ENCODE assay signal across 8 cellular contexts in the genomic region with DNA sequence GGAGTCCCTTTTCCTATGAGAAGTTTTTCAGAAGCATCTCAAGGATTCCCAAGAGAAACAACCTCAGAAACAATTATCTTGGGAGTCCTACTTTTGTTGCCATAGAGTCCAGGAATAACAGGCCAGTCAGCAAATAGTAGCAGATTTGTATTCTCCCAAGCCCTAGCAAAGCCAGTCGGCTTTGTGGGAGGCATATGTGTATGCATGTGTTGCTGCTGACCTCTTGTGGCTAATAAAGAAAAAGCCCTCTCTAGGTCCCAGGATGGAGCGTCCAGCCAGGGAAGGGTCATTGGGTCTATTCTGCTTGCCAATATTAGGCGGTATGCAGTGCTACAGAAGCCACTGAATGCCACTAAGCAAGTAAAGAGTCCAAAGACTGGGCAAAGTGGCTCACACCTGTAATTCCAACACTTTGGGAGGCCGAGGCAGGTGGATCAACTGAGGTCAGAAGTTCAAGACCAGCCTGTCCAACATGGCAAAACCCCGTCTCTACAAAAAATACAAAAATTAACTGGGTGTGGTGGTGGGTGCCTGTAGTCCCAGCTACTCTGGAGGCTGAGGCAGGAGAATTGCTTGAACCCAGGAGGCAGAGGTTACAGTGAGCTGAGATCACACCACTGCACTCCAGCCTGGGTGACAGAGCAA. TPM values are rescaled to one million over a fixed set of nuclear protein-coding genes. Genes with fewer than 3 reads are reported as not detected.
DNase-seq lines count a peak whose midpoint lies in the region; ATAC-seq, FAIRE-seq and TF ChIP-seq lines count a peak whose summit lies in the region.
"Not testable (repeated sequence)": the region's sequence is repeated elsewhere in the genome, so short reads cannot be mapped to it uniquely, and the experiment has no call there.

No MANE protein-coding gene starts in this region.

- peaks cover 15% of the 10 kb centered on the region for H3K27me3 Mint-ChIP-seq in activated CD4-positive, alpha-beta T cell treated with anti-CD3 and anti-CD28 coated beads for 36 hours

- H3K4me3 Mint-ChIP-seq in activated CD4-positive, alpha-beta T cell treated with anti-CD3 and anti-CD28 coated beads for 36 hours: not testable (repeated sequence)

- peak; percentile 89 for TF ChIP-seq CTCF in AG09309 (IDR thresholded peaks at IDR 0.05; ENCODE audit: control insufficient read depth, insufficient read depth, low read depth, low read length, missing control alignments)
- peak; percentile 75 for TF ChIP-seq CTCF in GM12874 (IDR thresholded peaks at IDR 0.05; ENCODE audit: insufficient read depth, low read depth, low read length)
- peak; percentile 85 for TF ChIP-seq CTCF in LNCAP (IDR thresholded peaks at IDR 0.05)

- not testable (repeated sequence) for H3K4me1 Mint-ChIP-seq in activated CD4-positive, alpha-beta T cell treated with anti-CD3 and anti-CD28 coated beads for 36 hours

- intact Hi-C loops in activated CD4-positive, alpha-beta T cell treated with anti-CD3 and anti-CD28 coated beads for 36 hours (cut with DNase I, micrococcal nuclease): loop anchor here (1.0 to 2.0 kb wide), 4 partner anchors 219 to 717 kb away; no protein-coding TSS in a partner anchor

- not testable (repeated sequence) for H3K9me3 Mint-ChIP-seq in activated CD4-positive, alpha-beta T cell treated with anti-CD3 and anti-CD28 coated beads for 36 hours (ENCODE audit: low read depth)

- CTCF ChIA-PET in activated CD4-positive, alpha-beta T cell treated with anti-CD3 and anti-CD28 coated beads for 36 hours (lab: Charles Lee): interaction anchor here (0.6 to 2.9 kb wide), 9 partner anchors 12 to 578 kb away, joined by 3 to 22 read pairs (median 4); a partner anchor contains a TSS

- FAIRE-seq in islet of Langerhans (lab: Jason Lieb, UNC): peak; percentile 89

- H3K27ac Mint-ChIP-seq in activated CD4-positive, alpha-beta T cell treated with anti-CD3 and anti-CD28 coated beads for 36 hours: not testable (repeated sequence)

- peak; percentile 90 for ATAC-seq in activated CD4-positive, alpha-beta T cell treated with anti-CD3 and anti-CD28 coated beads for 36 hours

- POLR2A ChIA-PET in activated CD4-positive, alpha-beta T cell treated with anti-CD3 and anti-CD28 coated beads for 36 hours (lab: Charles Lee): interaction anchor here (0.6 kb wide), 1 partner anchor 375 kb away, joined by 3 read pairs; a partner anchor contains a TSS

- H3K4me3 ChIP-seq in AG09309 (ENCODE audit: control insufficient read depth, low read depth, low read length): not testable (repeated sequence)

- H3K36me3 Mint-ChIP-seq in activated CD4-positive, alpha-beta T cell treated with anti-CD3 and anti-CD28 coated beads for 36 hours (ENCODE audit: low read depth): not testable (repeated sequence)

- DNase-seq in AG09309 (ENCODE audit: low read depth): peak; percentile 73
- peak; percentile 34 for DNase-seq in NCI-H82 treated with DMSO at 0.1 percent for 48 hours (lab: John Stamatoyannopoulos, UW; ENCODE audit: unreplicated experiment)
- DNase-seq in activated CD4-positive, alpha-beta T cell treated with anti-CD3 and anti-CD28 coated beads for 36 hours: peak; percentile 43
- DNase-seq in ecto neural progenitor cell (ENCODE audit: low spot score): peak; percentile 66
- peak; percentile 79 for DNase-seq in renal cortical epithelial cell (ENCODE audit: low read depth)

RNA-seq across cellular contexts. Expression of a gene that starts 12.6 kb away (rescaled TPM):
- 1 to 10 TPM; 5.7 to 6.5 TPM for total RNA-seq in activated CD4-positive, alpha-beta T cell treated with anti-CD3 and anti-CD28 coated beads for 36 hours
- total RNA-seq in renal cortical epithelial cell: 20.8 and 42.4 TPM in 2 replicates
